1 cellular context compared by ENCODE assay signal in genomic region chr13:62920181-62920580, GRCh38.
TF ChIP-seq lines count a peak whose summit lies in the region.

No MANE protein-coding gene starts in this region.

TF ChIP-seq in IMR-90, 13 proteins besides CTCF, POLR2A, EP300 and RAD21 (continued from another document):
- TF ChIP-seq MXI1 (IDR thresholded peaks at IDR 0.05; ENCODE audit: borderline replicate concordance, low read depth, low read length) (no peak), NFE2L2 (IDR thresholded peaks at IDR 0.05; ENCODE audit: low read depth, low read length) (no peak), RFX5 (IDR thresholded peaks at IDR 0.05; ENCODE audit: low read depth, low read length) (no peak), ELK1 (IDR thresholded peaks at IDR 0.05; ENCODE audit: borderline replicate concordance, low read depth, low read length) (no peak), SMC3 (IDR thresholded peaks at IDR 0.05; ENCODE audit: low read depth, low read length) (no peak), FOS (IDR thresholded peaks at IDR 0.05; ENCODE audit: low read depth, low read length) (no peak)
